Comparison of ENCODE assay signal across 9 cellular contexts in genomic region chr6:161242779-161243693, GRCh38. TPM values are rescaled to one million over a fixed set of nuclear protein-coding genes. Genes with fewer than 3 reads are reported as not detected.
DNase-seq lines count a peak whose midpoint lies in the region; ATAC-seq and TF ChIP-seq lines count a peak whose summit lies in the region.
"Had no signal": no experiment of that assay in that cellular context is flagged by ENCODE, and none has a peak within 500 bp of the region (broad histone marks: within the 10 kb centered on the region; RNA-seq: fewer than 3 reads in every experiment).

No MANE protein-coding gene starts in this region.

- peak; percentile 54 for ATAC-seq in CD4-positive, alpha-beta T cell (ENCODE audit: poor library complexity)
- ATAC-seq in effector memory CD8-positive, alpha-beta T cell (replicated peaks) = peak; percentile 92
- ATAC-seq in Right ventricle myocardium superior (ENCODE audit: poor library complexity) (no peak), HG03460 (IDR thresholded peaks at IDR 0.05; ENCODE audit: unreplicated experiment) (no peak)
- ATAC-seq: body of pancreas had no signal

- no peak overlapping the region for H3K27ac ChIP-seq in CD4-positive, alpha-beta T cell (ENCODE audit: low read depth, low read length)
- H3K27ac ChIP-seq: body of pancreas had no signal

- H3K4me3 Mint-ChIP-seq in CD4-positive, alpha-beta T cell = no peak overlapping the region
- H3K4me3 Mint-ChIP-seq in effector memory CD8-positive, alpha-beta T cell = peak overlapping the region; percentile 47 to 51

- TF ChIP-seq CTCF in CD4-positive, alpha-beta T cell (IDR thresholded peaks at IDR 0.05) = no peak
- no peak for TF ChIP-seq CTCF in GM13976 (IDR thresholded peaks at IDR 0.05; ENCODE audit: borderline replicate concordance, control extremely low read depth, extremely low read depth, insufficient read depth, missing control alignments)

- DNase-seq in CD4-positive, alpha-beta T cell = peak in 2 of 10 experiments; percentile 10 to 31
- DNase-seq in SIG-M5 treated with dmso at 0.1 percent for 504 hours (lab: John Stamatoyannopoulos, UW; ENCODE audit: unreplicated experiment) (peak; percentile 70), occipital lobe (lab: John Stamatoyannopoulos, UW) (peak; percentile 75), GM13976 (ENCODE audit: low spot score) (no peak), Right ventricle myocardium superior (no peak)
- peak; percentile 70 to 82 (median 79) for DNase-seq in effector memory CD8-positive, alpha-beta T cell
- no peak for DNase-seq in stimulated activated naive CD4-positive, alpha-beta T cell treated with Interleukin-2 at 50 U/mL for 16 hours (lab: John Stamatoyannopoulos, UW)
- DNase-seq: body of pancreas had no signal

- POLR2A ChIA-PET in CD4-positive, alpha-beta T cell (lab: Charles Lee) = no interaction called here

- H3K27ac Mint-ChIP-seq in CD4-positive, alpha-beta T cell = no peak overlapping the region
- H3K27ac Mint-ChIP-seq in effector memory CD8-positive, alpha-beta T cell = peak overlapping the region; percentile 95

- in situ Hi-C loops in GM13976 (cut with MboI; ENCODE audit: low sequenced_read_pairs, unreplicated experiment) = no loop called here

- no peaks in the 10 kb centered on the region for H3K36me3 Mint-ChIP-seq in CD4-positive, alpha-beta T cell (ENCODE audit: low read depth)
- H3K36me3 Mint-ChIP-seq in effector memory CD8-positive, alpha-beta T cell (ENCODE audit: insufficient read depth) = peaks cover 23% of the 10 kb centered on the region

- CTCF ChIA-PET in CD4-positive, alpha-beta T cell (lab: Charles Lee) = no interaction called here

- no peaks in the 10 kb centered on the region for H3K27me3 Mint-ChIP-seq in CD4-positive, alpha-beta T cell
- H3K27me3 Mint-ChIP-seq in effector memory CD8-positive, alpha-beta T cell = no peaks in the 10 kb centered on the region

- H3K4me1 Mint-ChIP-seq in CD4-positive, alpha-beta T cell (ENCODE audit: low read depth) = peaks cover 6% of the 10 kb centered on the region
- peaks cover 25% of the 10 kb centered on the region in 2 donors for H3K4me1 Mint-ChIP-seq in effector memory CD8-positive, alpha-beta T cell (ENCODE audit: low read depth in 2 of 2)

- H3K27me3 ChIP-seq in CD4-positive, alpha-beta T cell (ENCODE audit: control insufficient read depth, insufficient read depth, low read length) = no peaks in the 10 kb centered on the region
- H3K27me3 ChIP-seq: body of pancreas had no signal

- H3K9me3 Mint-ChIP-seq in CD4-positive, alpha-beta T cell = no peaks in the 10 kb centered on the region
- H3K9me3 Mint-ChIP-seq in effector memory CD8-positive, alpha-beta T cell = no peaks in the 10 kb centered on the region

- intact Hi-C loops in CD4-positive, alpha-beta T cell (cut with DNase I, micrococcal nuclease) = no loop called here
- intact Hi-C loops in Right ventricle myocardium superior (cut with DNase I) = no loop called here

- H3K9me3 ChIP-seq in CD4-positive, alpha-beta T cell (ENCODE audit: control insufficient read depth, low read length) = no peaks in the 10 kb centered on the region
- H3K9me3 ChIP-seq: body of pancreas had no signal

RNA-seq across cellular contexts. Expression of gene AGPAT4, which starts 30.8 kb away (rescaled TPM):
- 1 to 10 TPM; 2.8 to 4.8 TPM for total RNA-seq in CD4-positive, alpha-beta T cell
- total RNA-seq in occipital lobe = 73.2 TPM
- 2.1 TPM for total RNA-seq in Right ventricle myocardium superior

Comparison
In these comparisons a context has a peak if more than half of its experiments do, and no peak if none do; other contexts are left out.
1. ATAC-seq: peak in CD4-positive, alpha-beta T cell (single experiment) and effector memory CD8-positive, alpha-beta T cell (single experiment); none in Right ventricle myocardium superior (single experiment) and HG03460 (single experiment).
2. DNase-seq: peak in SIG-M5 treated with dmso at 0.1 percent for 504 hours (single experiment), effector memory CD8-positive, alpha-beta T cell (3 of 3) and occipital lobe (single experiment); none in GM13976 (single experiment), stimulated activated naive CD4-positive, alpha-beta T cell treated with Interleukin-2 at 50 U/mL for 16 hours (single experiment) and Right ventricle myocardium superior (single experiment).
3. RNA of gene AGPAT4, which starts 30.8 kb away (total RNA-seq): 73.2 TPM in occipital lobe (single experiment); 2.8 to 4.8 TPM in CD4-positive, alpha-beta T cell and 2.1 TPM in Right ventricle myocardium superior (single experiment); every median in the first group is over 10 times any median in the second.